ENCODE assay signal across 24 cellular contexts in genomic region chrX:9864011-9864410, GRCh38.
"Had no signal": no experiment of that assay in that cellular context is flagged by ENCODE, and none has a peak within 500 bp of the region (broad histone marks: within the 10 kb centered on the region; RNA-seq: fewer than 3 reads in every experiment).

No MANE protein-coding gene starts in this region.

- H3K4me3 ChIP-seq: esophagus squamous epithelium, gastrocnemius medialis, mucosa of descending colon, sigmoid colon, smooth muscle cell, transverse colon had no signal

- H3K27ac ChIP-seq: esophagus squamous epithelium, gastrocnemius medialis, sigmoid colon, transverse colon had no signal

- H3K9me3 ChIP-seq: esophagus squamous epithelium, gastrocnemius medialis, mucosa of descending colon, sigmoid colon, transverse colon had no signal

- H3K36me3 ChIP-seq: esophagus squamous epithelium, gastrocnemius medialis, sigmoid colon, transverse colon had no signal

- H3K27ac Mint-ChIP-seq: activated CD4-positive, alpha-beta memory T cell treated with anti-CD3 and anti-CD28 coated beads, Interleukin-2, amount 10 ng/mL, durations not matched to agents 7 days and 5 days; activated CD4-positive, alpha-beta T cell treated with anti-CD3 and anti-CD28 coated beads, Interleukin-2, amount 10 ng/mL, durations not matched to agents 24 days and 14 days; activated naive CD4-positive, alpha-beta T cell treated with anti-CD3 and anti-CD28 coated beads, Interleukin-2, amount 10 ng/mL, durations not matched to agents 7 days and 5 days; nephron progenitor cell; stimulated activated naive B cell treated with anti-CD40 and anti-IgM and Interleukin-4, amounts not matched to agents 10 μg/mL and 1 μg/mL and 100 μg/mL, for 72 hours; T-helper 17 cell had no signal

- H3K4me1 ChIP-seq: gastrocnemius medialis, sigmoid colon, transverse colon had no signal

- DNase-seq: activated CD4-positive, alpha-beta memory T cell treated with anti-CD3 and anti-CD28 coated beads, Interleukin-2, amount 10 ng/mL, durations not matched to agents 7 days and 5 days; activated CD4-positive, alpha-beta T cell treated with anti-CD3 and anti-CD28 coated beads, Interleukin-2, amount 10 ng/mL, durations not matched to agents 24 days and 14 days; activated effector memory CD4-positive, alpha-beta T cell treated with anti-CD3 and anti-CD28 coated beads, Interleukin-2, amount 50 U/mL, for 16 hours; activated naive CD4-positive, alpha-beta T cell treated with anti-CD3 and anti-CD28 coated beads, Interleukin-2, amount 10 ng/mL, durations not matched to agents 7 days and 5 days; amygdala; caudate nucleus; dermis blood vessel endothelial cell; effector CD8-positive, alpha-beta T cell; esophagus squamous epithelium; gastrocnemius medialis; islet precursor cell; left cardiac atrium; mucosa of descending colon; nephron progenitor cell; nucleus accumbens; sigmoid colon; stimulated activated CD4-positive, alpha-beta T cell treated with anti-CD3 and anti-CD28 coated beads, Interleukin-15, amount 100 ng/mL, for 24 hours; stimulated activated CD8-positive, alpha-beta memory T cell treated with anti-CD3 and anti-CD28 coated beads, Interleukin-4, amount 100 ng/mL, for 48 hours; stimulated activated naive B cell treated with anti-CD40 and anti-IgM and Interleukin-4, amounts not matched to agents 10 μg/mL and 1 μg/mL and 100 μg/mL, for 72 hours; SW 1271; T-helper 17 cell; transverse colon had no signal

- H3K9me3 Mint-ChIP-seq: activated CD4-positive, alpha-beta memory T cell treated with anti-CD3 and anti-CD28 coated beads, Interleukin-2, amount 10 ng/mL, durations not matched to agents 7 days and 5 days; activated CD4-positive, alpha-beta T cell treated with anti-CD3 and anti-CD28 coated beads, Interleukin-2, amount 10 ng/mL, durations not matched to agents 24 days and 14 days; activated naive CD4-positive, alpha-beta T cell treated with anti-CD3 and anti-CD28 coated beads, Interleukin-2, amount 10 ng/mL, durations not matched to agents 7 days and 5 days; stimulated activated naive B cell treated with anti-CD40 and anti-IgM and Interleukin-4, amounts not matched to agents 10 μg/mL and 1 μg/mL and 100 μg/mL, for 72 hours had no signal

- H3K4me2 ChIP-seq: smooth muscle cell had no signal

- H3K4me3 Mint-ChIP-seq: activated CD4-positive, alpha-beta memory T cell treated with anti-CD3 and anti-CD28 coated beads, Interleukin-2, amount 10 ng/mL, durations not matched to agents 7 days and 5 days; activated CD4-positive, alpha-beta T cell treated with anti-CD3 and anti-CD28 coated beads, Interleukin-2, amount 10 ng/mL, durations not matched to agents 24 days and 14 days; activated naive CD4-positive, alpha-beta T cell treated with anti-CD3 and anti-CD28 coated beads, Interleukin-2, amount 10 ng/mL, durations not matched to agents 7 days and 5 days; nephron progenitor cell; stimulated activated naive B cell treated with anti-CD40 and anti-IgM and Interleukin-4, amounts not matched to agents 10 μg/mL and 1 μg/mL and 100 μg/mL, for 72 hours; T-helper 17 cell had no signal

- FAIRE-seq: endothelial cell of umbilical vein had no signal

- H3K4me1 Mint-ChIP-seq: activated CD4-positive, alpha-beta T cell treated with anti-CD3 and anti-CD28 coated beads, Interleukin-2, amount 10 ng/mL, durations not matched to agents 24 days and 14 days; activated naive CD4-positive, alpha-beta T cell treated with anti-CD3 and anti-CD28 coated beads, Interleukin-2, amount 10 ng/mL, durations not matched to agents 7 days and 5 days had no signal

- H3K27me3 ChIP-seq: esophagus squamous epithelium, gastrocnemius medialis, sigmoid colon, transverse colon had no signal

- H3K36me3 Mint-ChIP-seq: activated naive CD4-positive, alpha-beta T cell treated with anti-CD3 and anti-CD28 coated beads, Interleukin-2, amount 10 ng/mL, durations not matched to agents 7 days and 5 days had no signal
